17 cellular contexts compared by ENCODE assay signal in the genomic region with DNA sequence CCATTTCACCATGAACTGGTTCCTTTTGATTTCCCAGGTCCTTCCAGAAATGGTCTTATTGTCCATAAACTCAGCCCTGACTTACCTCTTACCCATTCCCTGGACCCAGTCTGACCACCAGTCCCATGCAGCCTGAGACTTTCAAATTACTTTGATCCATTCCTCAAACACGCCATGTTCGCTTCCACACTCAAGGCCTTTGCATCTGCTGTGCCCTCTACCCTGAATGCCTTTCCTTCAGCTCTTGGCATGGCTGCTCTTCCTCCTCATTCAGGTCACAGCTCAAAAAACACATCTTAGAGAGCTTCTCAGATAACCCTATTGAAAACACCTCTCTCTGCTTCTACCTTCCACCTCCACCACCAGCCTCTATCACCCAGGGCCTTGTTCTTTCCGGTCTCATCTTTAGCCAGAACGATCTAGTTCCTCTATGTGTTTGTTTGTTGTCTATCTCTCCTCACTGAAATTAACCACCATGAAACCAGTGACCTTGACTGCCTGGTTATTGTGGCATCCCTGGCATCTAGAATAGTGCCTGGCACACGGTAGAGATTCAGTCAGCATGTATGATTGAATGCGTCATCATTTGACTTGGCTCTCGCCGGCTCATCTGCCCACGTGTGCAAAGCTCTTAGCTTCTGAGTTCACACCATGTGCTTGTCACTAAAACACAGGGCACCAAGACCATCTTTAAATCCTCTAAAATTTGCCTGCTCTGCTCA. TPM values are rescaled to one million over a fixed set of nuclear protein-coding genes. Genes with fewer than 3 reads are reported as not detected.
DNase-seq lines count a peak whose midpoint lies in the region; ATAC-seq and TF ChIP-seq lines count a peak whose summit lies in the region.
"Had no signal": no experiment of that assay in that cellular context is flagged by ENCODE, and none has a peak within 500 bp of the region (broad histone marks: within the 10 kb centered on the region; RNA-seq: fewer than 3 reads in every experiment).

No MANE protein-coding gene starts in this region.

- H3K36me3 Mint-ChIP-seq in IgD-negative memory B cell, result no peaks in the 10 kb centered on the region

- H3K4me1 ChIP-seq in right lobe of liver, result peaks cover 0 to 57% (median 14%) of the 10 kb centered on the region in 4 donors
- H3K4me1 ChIP-seq in vagina, result peaks cover 18% of the 10 kb centered on the region
- H3K4me1 ChIP-seq: uterus had no signal

- H3K27me3 ChIP-seq in right lobe of liver (no peaks in the 10 kb centered on the region), vagina (no peaks in the 10 kb centered on the region)
- H3K27me3 ChIP-seq: stomach, uterus had no signal

- 36% methylated on average over 7 of the region's 9 CpGs for WGBS in right lobe of liver (ENCODE audit: insufficient coverage, low coverage, low lambda C conversion rate, missing lambda C conversion rate)

- H3K27ac ChIP-seq in right lobe of liver (peak overlapping the region; percentile 53 to 95 (median 57)), vagina (peak overlapping the region; percentile 62)

- peak; percentile 63 to 84 (median 79) for DNase-seq in right lobe of liver
- peak in 1 of 2 donors; percentile 72 for DNase-seq in vagina (ENCODE audit: extremely low spot score in 2 of 2)
- DNase-seq: activated CD8-positive, alpha-beta memory T cell treated with anti-CD3 and anti-CD28 coated beads, Interleukin-2, amount 50 U/mL, for 48 hours; activated naive CD4-positive, alpha-beta T cell treated with anti-CD3 and anti-CD28 coated beads for 36 hours; CD4-positive, alpha-beta T cell; mesenchymal stem cell; MM.1S; NCI-H82; RPMI8226; stomach; uterus had no signal

- no peaks in the 10 kb centered on the region for H3K36me3 ChIP-seq in right lobe of liver
- H3K36me3 ChIP-seq in vagina, result no peaks in the 10 kb centered on the region
- H3K36me3 ChIP-seq: stomach, uterus had no signal

- intact Hi-C loops in right lobe of liver (cut with DNase I) (no loop called here), vagina (cut with DNase I) (no loop called here)

- no peaks in the 10 kb centered on the region for H3K9me3 Mint-ChIP-seq in IgD-negative memory B cell
- H3K9me3 Mint-ChIP-seq: activated naive CD4-positive, alpha-beta T cell treated with anti-CD3 and anti-CD28 coated beads for 36 hours; CD4-positive, alpha-beta T cell had no signal

- TF ChIP-seq POLR2A in right lobe of liver (IDR thresholded peaks at IDR 0.05) (peak; percentile 16), vagina (IDR thresholded peaks at IDR 0.05) (no peak)

- peak overlapping the region in 1 of 4 donors; percentile 1 for H3K4me3 Mint-ChIP-seq in IgD-negative memory B cell
- H3K4me3 Mint-ChIP-seq: activated naive CD4-positive, alpha-beta T cell treated with anti-CD3 and anti-CD28 coated beads for 36 hours; CD4-positive, alpha-beta T cell had no signal

- TF ChIP-seq CTCF in right lobe of liver (IDR thresholded peaks at IDR 0.05) (no peak), vagina (IDR thresholded peaks at IDR 0.05) (no peak)

- peaks cover 13% of the 10 kb centered on the region for H3K27me3 Mint-ChIP-seq in IgD-negative memory B cell
- H3K27me3 Mint-ChIP-seq: CD4-positive, alpha-beta T cell had no signal

- H3K9me3 ChIP-seq in right lobe of liver, result no peaks in the 10 kb centered on the region
- H3K9me3 ChIP-seq in vagina, result no peaks in the 10 kb centered on the region
- H3K9me3 ChIP-seq: stomach, uterus had no signal

- H3K4me3 ChIP-seq in right lobe of liver (no peak overlapping the region), vagina (no peak overlapping the region)
- H3K4me3 ChIP-seq: stomach, uterus had no signal

- ATAC-seq in esophagus mucosa (peak; percentile 14), right lobe of liver (peak; percentile 72 to 77 (median 74)), GM19455 (IDR thresholded peaks at IDR 0.05; ENCODE audit: unreplicated experiment) (no peak), GM21825 (IDR thresholded peaks at IDR 0.05; ENCODE audit: unreplicated experiment) (no peak), GM19324 (IDR thresholded peaks at IDR 0.05; ENCODE audit: low FRiP score, unreplicated experiment) (no peak)

- H3K27ac Mint-ChIP-seq in IgD-negative memory B cell, result peak overlapping the region; percentile 2 to 68 (median 15)
- H3K27ac Mint-ChIP-seq: activated naive CD4-positive, alpha-beta T cell treated with anti-CD3 and anti-CD28 coated beads for 36 hours; CD4-positive, alpha-beta T cell had no signal

- H3K4me1 Mint-ChIP-seq in IgD-negative memory B cell, result peaks cover 20 to 39% (median 31%) of the 10 kb centered on the region in 3 donors

RNA-seq across cellular contexts. Expression of a gene that starts 12.8 kb away (rescaled TPM):
- polyA plus RNA-seq in IgD-negative memory B cell, result not detected
- total RNA-seq in esophagus mucosa (5.1 TPM), right lobe of liver (10 to 100 TPM in 2 of 6 experiments, 1 to 10 TPM in 4; 4.4 to 14.9 (median 5.9) TPM), vagina (3.9 TPM)
- total RNA-seq: activated naive CD4-positive, alpha-beta T cell treated with anti-CD3 and anti-CD28 coated beads for 36 hours; CD4-positive, alpha-beta T cell; T-helper 1 cell treated with Interleukin-12 subunit alpha and Interleukin-12 subunit beta and Interleukin-4 antibody, amounts not matched to agents 30 ng/mL and 1 ng/mL, for 36 hours had no signal

RNA-seq across cellular contexts. Expression of a gene that starts 31.8 kb away (rescaled TPM):
- polyA plus RNA-seq in IgD-negative memory B cell, result not detected
- total RNA-seq in esophagus mucosa (not detected), right lobe of liver (10 to 100 TPM in 5 of 6 experiments, 1 to 10 TPM in 1; 10.0 to 16.3 (median 11.4) TPM), vagina (not detected)
- total RNA-seq: CD4-positive, alpha-beta T cell; T-helper 1 cell treated with Interleukin-12 subunit alpha and Interleukin-12 subunit beta and Interleukin-4 antibody, amounts not matched to agents 30 ng/mL and 1 ng/mL, for 36 hours; uterus had no signal

RNA-seq across cellular contexts. Expression of a gene that starts 53.9 kb away (rescaled TPM):
- polyA plus RNA-seq in IgD-negative memory B cell, result not detected
- total RNA-seq in esophagus mucosa (not detected), right lobe of liver (not detected), vagina (not detected)
- total RNA-seq: activated naive CD4-positive, alpha-beta T cell treated with anti-CD3 and anti-CD28 coated beads for 36 hours; CD4-positive, alpha-beta T cell; T-helper 1 cell treated with Interleukin-12 subunit alpha and Interleukin-12 subunit beta and Interleukin-4 antibody, amounts not matched to agents 30 ng/mL and 1 ng/mL, for 36 hours had no signal

Comparison
In these comparisons a context has a peak if more than half of its experiments do, and no peak if none do; other contexts are left out.
1. ATAC-seq: peak in esophagus mucosa (single experiment) and right lobe of liver (4 of 4); none in GM19455 (single experiment), GM21825 (single experiment) and GM19324 (single experiment).
2. RNA of a gene that starts 31.8 kb away (total RNA-seq): 10.0 to 16.3 TPM in right lobe of liver; not detected in esophagus mucosa (single experiment) and not detected in vagina (single experiment); every median in the first group is over 10 times any median in the second.